Comparison of ENCODE assay signal across 14 cellular contexts in genomic region chr10:114367041-114367675, GRCh38. TPM values are rescaled to one million over a fixed set of nuclear protein-coding genes. Genes with fewer than 3 reads are reported as not detected.
DNase-seq lines count a peak whose midpoint lies in the region; ATAC-seq, FAIRE-seq and TF ChIP-seq lines count a peak whose summit lies in the region.
"Had no signal": no experiment of that assay in that cellular context is flagged by ENCODE, and none has a peak within 500 bp of the region (broad histone marks: within the 10 kb centered on the region; RNA-seq: fewer than 3 reads in every experiment).

No MANE protein-coding gene starts in this region.

- WGBS in pancreas, 2 donors: 60 to 70% methylated on average over 3 of the region's 3 CpGs

- TF ChIP-seq CTCF in GM12865 (IDR thresholded peaks at IDR 0.05; ENCODE audit: insufficient read depth, low read depth, low read length, missing control alignments) (no peak), NB4 (IDR thresholded peaks at IDR 0.05; ENCODE audit: low read depth, low read length) (no peak), pancreas (IDR thresholded peaks at IDR 0.05) (no peak)

- intact Hi-C loops in pancreas (cut with DNase I): no loop called here
- intact Hi-C loops in activated CD4-positive, alpha-beta T cell treated with anti-CD3 and anti-CD28 coated beads, Interleukin-2, amount 10 ng/mL, durations not matched to agents 24 days and 14 days (cut with micrococcal nuclease): no loop called here

- no peaks in the 10 kb centered on the region for H3K9me3 Mint-ChIP-seq in activated CD4-positive, alpha-beta T cell treated with anti-CD3 and anti-CD28 coated beads, Interleukin-2, amount 10 ng/mL, durations not matched to agents 24 days and 14 days
- H3K9me3 Mint-ChIP-seq: naive thymus-derived CD8-positive, alpha-beta T cell had no signal

- H3K27ac ChIP-seq in pancreas: peak overlapping the region in 2 of 4 donors; percentile 2 to 33
- H3K27ac ChIP-seq: SK-N-MC had no signal

- H3K27me3 ChIP-seq in pancreas: no peaks in the 10 kb centered on the region
- H3K27me3 ChIP-seq: BE2C had no signal

- peaks cover 4% of the 10 kb centered on the region for H3K4me1 Mint-ChIP-seq in activated CD4-positive, alpha-beta T cell treated with anti-CD3 and anti-CD28 coated beads, Interleukin-2, amount 10 ng/mL, durations not matched to agents 24 days and 14 days

- peaks cover 2% of the 10 kb centered on the region for H3K27me3 Mint-ChIP-seq in activated CD4-positive, alpha-beta T cell treated with anti-CD3 and anti-CD28 coated beads, Interleukin-2, amount 10 ng/mL, durations not matched to agents 24 days and 14 days

- no peak overlapping the region for H3K4me3 ChIP-seq in GM12865 (ENCODE audit: low read depth, low read length)
- no peak overlapping the region for H3K4me3 ChIP-seq in NB4 (ENCODE audit: low read depth, low read length)
- no peak overlapping the region for H3K4me3 ChIP-seq in pancreas
- H3K4me3 ChIP-seq: SK-N-MC had no signal

- peak; percentile 43 for DNase-seq in GM12865 (ENCODE audit: low read depth)
- peak; percentile 18 for DNase-seq in NB4 (ENCODE audit: low read depth)
- peak; percentile 63 for DNase-seq in glomerular visceral epithelial cell (ENCODE audit: extremely low spot score)
- DNase-seq in pancreas: no peak
- DNase-seq in globus pallidus (ENCODE audit: low spot score): no peak
- no peak for DNase-seq in activated CD4-positive, alpha-beta T cell treated with anti-CD3 and anti-CD28 coated beads, Interleukin-2, amount 10 ng/mL, durations not matched to agents 24 days and 14 days
- DNase-seq: activated CD8-positive, alpha-beta memory T cell treated with anti-CD3 and anti-CD28 coated beads for 24 hours; naive thymus-derived CD8-positive, alpha-beta T cell; NCI-H187 treated with DMSO at 0.1 percent for 48 hours had no signal

- no peak overlapping the region for H3K27ac Mint-ChIP-seq in activated CD4-positive, alpha-beta T cell treated with anti-CD3 and anti-CD28 coated beads, Interleukin-2, amount 10 ng/mL, durations not matched to agents 24 days and 14 days
- H3K27ac Mint-ChIP-seq: naive thymus-derived CD8-positive, alpha-beta T cell had no signal

- H3K4me3 Mint-ChIP-seq in activated CD4-positive, alpha-beta T cell treated with anti-CD3 and anti-CD28 coated beads, Interleukin-2, amount 10 ng/mL, durations not matched to agents 24 days and 14 days: no peak overlapping the region
- H3K4me3 Mint-ChIP-seq: naive thymus-derived CD8-positive, alpha-beta T cell had no signal

- no peaks in the 10 kb centered on the region for H3K9me3 ChIP-seq in pancreas
- H3K9me3 ChIP-seq: BE2C had no signal

- peaks cover 0 to 10% (median 3%) of the 10 kb centered on the region in 3 donors for H3K4me1 ChIP-seq in pancreas

- TF ChIP-seq POLR2A in NB4 (IDR thresholded peaks at IDR 0.05; ENCODE audit: extremely low read depth, insufficient read length): no peak

- no peaks in the 10 kb centered on the region for H3K36me3 Mint-ChIP-seq in activated CD4-positive, alpha-beta T cell treated with anti-CD3 and anti-CD28 coated beads, Interleukin-2, amount 10 ng/mL, durations not matched to agents 24 days and 14 days (ENCODE audit: low read depth)
- H3K36me3 Mint-ChIP-seq: naive thymus-derived CD8-positive, alpha-beta T cell had no signal

- no peaks in the 10 kb centered on the region for H3K36me3 ChIP-seq in pancreas
- H3K36me3 ChIP-seq: BE2C had no signal

- peak in 3 of 4 donors; percentile 35 to 49 (median 41) for ATAC-seq in pancreas
- no peak for ATAC-seq in GM21723 (IDR thresholded peaks at IDR 0.05; ENCODE audit: unreplicated experiment)
- no peak for ATAC-seq in activated CD4-positive, CD25-positive, alpha-beta regulatory T cell treated with anti-CD3 and anti-CD28 coated beads, Interleukin-2, amount 50 U/mL, for 24 hours
- ATAC-seq: naive thymus-derived CD8-positive, alpha-beta T cell had no signal

- FAIRE-seq in pancreas (lab: Jason Lieb, UNC): no peak
- FAIRE-seq: bronchial epithelial cell had no signal

RNA-seq across cellular contexts. Expression of gene AFAP1L2, which starts 37.1 kb away (rescaled TPM):
- 10 to 100 TPM in 2 of 6 donors, 1 to 10 TPM in 4; 4.4 to 19.9 (median 7.0) TPM for total RNA-seq in pancreas
- polyA plus RNA-seq in pancreas: 1 to 10 TPM; 3.3 to 4.4 TPM
- total RNA-seq in activated CD4-positive, alpha-beta T cell treated with anti-CD3 and anti-CD28 coated beads, Interleukin-2, amount 10 ng/mL, durations not matched to agents 24 days and 14 days: 3.6 and 3.9 TPM in 2 replicates

Comparison
In these comparisons a context has a peak if more than half of its experiments do, and no peak if none do; other contexts are left out.
1. DNase-seq: peak in GM12865 (single experiment), NB4 (single experiment) and glomerular visceral epithelial cell (single experiment); none in pancreas (0 of 6), globus pallidus (single experiment) and activated CD4-positive, alpha-beta T cell treated with anti-CD3 and anti-CD28 coated beads, Interleukin-2, amount 10 ng/mL, durations not matched to agents 24 days and 14 days (single experiment).
2. ATAC-seq: peak in pancreas (3 of 4); none in GM21723 (single experiment) and activated CD4-positive, CD25-positive, alpha-beta regulatory T cell treated with anti-CD3 and anti-CD28 coated beads, Interleukin-2, amount 50 U/mL, for 24 hours (0 of 2).